Comparison of ENCODE assay signal across 9 cellular contexts in the genomic region with DNA sequence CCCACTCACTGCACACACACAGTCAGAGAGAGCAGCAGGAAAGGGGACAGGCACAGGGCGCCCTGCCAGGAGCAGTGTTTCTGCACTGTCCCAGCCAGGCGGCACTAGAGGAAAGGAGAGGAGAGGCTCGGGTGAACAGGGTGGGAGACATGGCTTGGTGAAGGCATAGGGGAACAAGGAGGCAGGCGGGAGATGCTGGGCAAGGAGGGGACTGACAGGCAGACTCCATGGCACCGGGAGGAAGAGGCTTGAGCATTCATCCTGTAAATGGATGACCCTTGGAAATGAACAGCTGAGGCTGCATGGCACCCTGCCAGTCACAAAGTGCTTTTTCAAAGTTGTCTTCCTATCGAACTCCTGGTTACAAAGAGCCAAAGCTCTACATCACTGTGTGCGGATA. TPM values are rescaled to one million over a fixed set of nuclear protein-coding genes. Genes with fewer than 3 reads are reported as not detected.
DNase-seq lines count a peak whose midpoint lies in the region; ATAC-seq and TF ChIP-seq lines count a peak whose summit lies in the region.
"Had no signal": no experiment of that assay in that cellular context is flagged by ENCODE, and none has a peak within 500 bp of the region (broad histone marks: within the 10 kb centered on the region; RNA-seq: fewer than 3 reads in every experiment).

No MANE protein-coding gene starts in this region.

- peaks cover 65% of the 10 kb centered on the region for H3K4me1 Mint-ChIP-seq in activated B cell treated with CpG ODN at 0.5 μM for 24 hours

- H3K36me3 Mint-ChIP-seq in activated B cell treated with CpG ODN at 0.5 μM for 24 hours (ENCODE audit: low read depth), result peaks cover 17% of the 10 kb centered on the region

- DNase-seq in GM06990 (ENCODE audit: extremely low read depth, insufficient read length) (no peak), activated B cell treated with CpG ODN at 0.5 μM for 24 hours (no peak), myocyte (ENCODE audit: low read depth) (peak; percentile 82), SKM-1 treated with dmso at 0.1 percent for 144 hours (lab: John Stamatoyannopoulos, UW; ENCODE audit: unreplicated experiment) (no peak)
- DNase-seq: NCI-H1436 had no signal

- no peak overlapping the region for H3K4me3 ChIP-seq in GM06990 (replicated peaks; ENCODE audit: low read depth, low read length)
- H3K4me3 ChIP-seq: SK-N-MC, tibial nerve had no signal

- CTCF ChIA-PET in activated B cell treated with CpG ODN at 0.5 μM for 24 hours (lab: Charles Lee), result no interaction called here

- no peak for ATAC-seq in activated B cell treated with CpG ODN at 0.5 μM for 24 hours (ENCODE audit: low read depth)
- no peak for ATAC-seq in GM18907 (IDR thresholded peaks at IDR 0.05; ENCODE audit: unreplicated experiment)
- ATAC-seq in GM19455 (IDR thresholded peaks at IDR 0.05; ENCODE audit: unreplicated experiment), result no peak

- POLR2A ChIA-PET in activated B cell treated with CpG ODN at 0.5 μM for 24 hours (lab: Charles Lee), result interaction anchor here (1.0 to 1.4 kb wide), 2 partner anchors 15 to 18 kb away, joined by 3 read pairs; no protein-coding TSS in a partner anchor

- TF ChIP-seq CTCF in GM06990 (IDR thresholded peaks at IDR 0.05; ENCODE audit: insufficient read depth, low read length, poor library complexity, severe bottlenecking) (peak; percentile 25), activated B cell treated with CpG ODN at 0.5 μM for 24 hours (IDR thresholded peaks at IDR 0.05) (no peak)

- no peaks in the 10 kb centered on the region for H3K27me3 Mint-ChIP-seq in activated B cell treated with CpG ODN at 0.5 μM for 24 hours

- no peaks in the 10 kb centered on the region for H3K9me3 Mint-ChIP-seq in activated B cell treated with CpG ODN at 0.5 μM for 24 hours

- no peaks in the 10 kb centered on the region for H3K27me3 ChIP-seq in GM06990 (replicated peaks; ENCODE audit: control insufficient read depth, insufficient read depth, low read length)
- H3K27me3 ChIP-seq: tibial nerve had no signal

- no peak overlapping the region for H3K4me3 Mint-ChIP-seq in activated B cell treated with CpG ODN at 0.5 μM for 24 hours

- peak overlapping the region; percentile 65 for H3K27ac Mint-ChIP-seq in activated B cell treated with CpG ODN at 0.5 μM for 24 hours

- intact Hi-C loops in activated B cell treated with CpG ODN at 0.5 μM for 24 hours (cut with micrococcal nuclease), result loop anchor here (2.0 kb wide), 1 partner anchor 17 kb away; no protein-coding TSS in a partner anchor

- peaks cover 5% of the 10 kb centered on the region for H3K36me3 ChIP-seq in GM06990 (ENCODE audit: control insufficient read depth, insufficient read depth, low read length)
- H3K36me3 ChIP-seq: tibial nerve had no signal

RNA-seq across cellular contexts. Expression of a gene that starts 22.5 kb away (rescaled TPM):
- total RNA-seq in activated B cell treated with CpG ODN at 0.5 μM for 24 hours (32.0 and 36.1 TPM in 2 replicates), myocyte (9.2 and 9.5 TPM in 2 replicates)
- polyA plus RNA-seq in myocyte (2012), result 6.4 TPM

RNA-seq across cellular contexts. Expression of a gene that starts 33.3 kb away (rescaled TPM):
- total RNA-seq in activated B cell treated with CpG ODN at 0.5 μM for 24 hours (41.6 and 51.7 TPM in 2 replicates), myocyte (33.2 and 34.5 TPM in 2 replicates)
- polyA plus RNA-seq in myocyte (2012), result 54.9 TPM

RNA-seq across cellular contexts. Expression of a gene that starts 54.4 kb away (rescaled TPM):
- total RNA-seq in activated B cell treated with CpG ODN at 0.5 μM for 24 hours, result 90.2 and 110 TPM in 2 replicates
- 60.3 and 64.9 TPM in 2 replicates for total RNA-seq in myocyte
- 70.4 TPM for polyA plus RNA-seq in myocyte (2012)

RNA-seq across cellular contexts. Expression of a gene that starts 55.4 kb away (rescaled TPM):
- total RNA-seq in activated B cell treated with CpG ODN at 0.5 μM for 24 hours, result 3.1 and 4.0 TPM in 2 replicates
- 128 and 135 TPM in 2 replicates for total RNA-seq in myocyte
- polyA plus RNA-seq in myocyte (2012), result 31.0 TPM
